1 cellular context compared by ENCODE assay signal in the genomic region with DNA sequence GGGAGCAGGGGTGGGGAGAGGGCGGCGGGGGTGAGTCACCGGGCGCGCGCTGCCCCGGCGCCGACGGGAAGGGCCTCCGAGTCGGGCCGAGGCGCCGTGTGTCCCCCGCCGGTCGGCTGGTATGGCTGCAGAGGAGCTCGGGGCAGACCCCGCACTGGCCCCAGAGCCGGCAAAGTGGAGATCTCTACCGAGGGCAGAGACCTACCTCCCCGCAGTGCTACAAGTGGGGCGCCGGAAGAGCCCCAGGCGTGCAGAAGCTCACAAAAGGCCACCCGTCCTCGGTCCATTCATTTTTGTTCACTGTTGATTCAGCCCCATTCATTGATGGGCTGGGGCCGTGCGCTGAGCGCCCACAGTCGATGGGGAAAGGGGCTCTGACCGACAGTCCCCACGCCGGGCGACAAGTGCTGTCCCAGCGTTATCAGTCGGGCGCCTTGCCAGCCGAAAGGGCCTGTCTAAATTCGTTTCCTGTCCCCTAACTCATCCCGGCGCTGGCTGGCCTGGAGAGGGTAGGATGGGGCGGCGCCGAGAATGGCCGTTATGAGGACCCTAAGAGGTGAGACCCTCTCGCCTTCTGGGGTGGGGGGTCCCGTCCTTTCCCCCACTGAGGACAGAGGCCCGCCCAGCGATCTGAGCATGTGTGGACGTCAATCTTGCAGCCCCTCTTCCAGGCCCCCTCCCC.
TF ChIP-seq lines count a peak whose summit lies in the region.

No MANE protein-coding gene starts in this region.

TF ChIP-seq in HCT116, 20 proteins besides CTCF, POLR2A, EP300 and RAD21:
- TF ChIP-seq YY1 (IDR thresholded peaks at IDR 0.05; ENCODE audit: extremely low read depth, insufficient replicate concordance, low read depth, low read length), result no peak
- peak; percentile 54; the same call in 1 of the 2 replicates for TF ChIP-seq ZFX (IDR thresholded peaks at IDR 0.05)
- TF ChIP-seq CEBPB (IDR thresholded peaks at IDR 0.05; ENCODE audit: low read depth), result no peak
- peak; percentile 41 for TF ChIP-seq POLR2AphosphoS5 (IDR thresholded peaks at IDR 0.05; ENCODE audit: low read depth, low read length)
